10 cellular contexts compared by ENCODE assay signal in genomic region chr2:98027535-98027934, GRCh38. TPM values are rescaled to one million over a fixed set of nuclear protein-coding genes. Genes with fewer than 3 reads are reported as not detected.
DNase-seq lines count a peak whose midpoint lies in the region; ATAC-seq, FAIRE-seq and TF ChIP-seq lines count a peak whose summit lies in the region.
"Had no signal": no experiment of that assay in that cellular context is flagged by ENCODE, and none has a peak within 500 bp of the region (broad histone marks: within the 10 kb centered on the region; RNA-seq: fewer than 3 reads in every experiment).

No MANE protein-coding gene starts in this region.

- peaks cover 19% of the 10 kb centered on the region for H3K4me1 Mint-ChIP-seq in central memory CD8-positive, alpha-beta T cell

- peak; percentile 88 for FAIRE-seq in GM12892 (lab: Jason Lieb, UNC)

- no peaks in the 10 kb centered on the region for H3K36me3 Mint-ChIP-seq in central memory CD8-positive, alpha-beta T cell (ENCODE audit: insufficient read depth)

- TF ChIP-seq POLR2A in GM12892 (IDR thresholded peaks at IDR 0.05; ENCODE audit: low read depth, low read length): no peak

- H3K27me3 Mint-ChIP-seq in central memory CD8-positive, alpha-beta T cell: no peaks in the 10 kb centered on the region

- H3K27me3 ChIP-seq in lower lobe of right lung (ENCODE audit: low read depth) (peaks cover 5% of the 10 kb centered on the region), foreskin keratinocyte (peaks cover 4% of the 10 kb centered on the region)

- H3K4me3 ChIP-seq in lower lobe of right lung: no peak overlapping the region
- H3K4me3 ChIP-seq: PC-9 had no signal

- H3K4me3 Mint-ChIP-seq in central memory CD8-positive, alpha-beta T cell: peak overlapping the region; percentile 31

- no peaks in the 10 kb centered on the region for H3K36me3 ChIP-seq in lower lobe of right lung

- intact Hi-C loops in lower lobe of right lung (cut with DNase I): no loop called here

- H3K9me3 Mint-ChIP-seq in central memory CD8-positive, alpha-beta T cell: no peaks in the 10 kb centered on the region

- H3K4me1 ChIP-seq in lower lobe of right lung: peaks cover 10% of the 10 kb centered on the region
- no peaks in the 10 kb centered on the region for H3K4me1 ChIP-seq in foreskin keratinocyte

- TF ChIP-seq CTCF in GM20000 (IDR thresholded peaks at IDR 0.05; ENCODE audit: extremely low read depth, missing control alignments) (no peak), lower lobe of right lung (IDR thresholded peaks at IDR 0.05) (no peak), foreskin keratinocyte (conservative IDR thresholded peaks at IDR 0.05) (no peak)

- no peaks in the 10 kb centered on the region for H3K9me3 ChIP-seq in lower lobe of right lung

- peak overlapping the region; percentile 55 for H3K27ac Mint-ChIP-seq in central memory CD8-positive, alpha-beta T cell (ENCODE audit: low read depth)

- H3K27ac ChIP-seq in lower lobe of right lung: no peak overlapping the region
- H3K27ac ChIP-seq in foreskin keratinocyte: no peak overlapping the region
- H3K27ac ChIP-seq: PC-9 had no signal

- DNase-seq in GM12892 (ENCODE audit: insufficient read length) (no peak), GM20000 (ENCODE audit: low spot score) (peak; percentile 44), lower lobe of right lung (no peak), foreskin keratinocyte (no peak)
- no peak for DNase-seq in central memory CD8-positive, alpha-beta T cell (ENCODE audit: low spot score in 2 of 2)
- DNase-seq in activated CD4-positive, CD25-positive, alpha-beta regulatory T cell treated with anti-CD3 and anti-CD28 coated beads, Interleukin-2, amount 50 U/mL, for 72 hours: no peak
- DNase-seq in activated CD4-positive, CD25-positive, alpha-beta regulatory T cell (lab: John Stamatoyannopoulos, UW): no peak
- DNase-seq: cortex of kidney had no signal

- ATAC-seq in HG03097 (IDR thresholded peaks at IDR 0.05; ENCODE audit: low FRiP score, unreplicated experiment) (peak; percentile 15), lower lobe of right lung (no peak), foreskin keratinocyte (no peak)
- peak; percentile 43 for ATAC-seq in central memory CD8-positive, alpha-beta T cell (replicated peaks; ENCODE audit: extremely low read depth, poor library complexity, severe bottlenecking)

RNA-seq across cellular contexts. Expression of gene TMEM131, which starts 31.8 kb away (rescaled TPM):
- 24.6 TPM for polyA plus RNA-seq in GM12892 (2012; ENCODE audit: missing spikeins)
- total RNA-seq in lower lobe of right lung (42.2 TPM), foreskin keratinocyte (33.6 and 36.6 TPM in 2 replicates)
- 8.4 and 10.5 TPM in 2 replicates for polyA plus RNA-seq in foreskin keratinocyte

RNA-seq across cellular contexts. Expression of gene VWA3B, which starts 59.4 kb away (rescaled TPM):
- not detected for polyA plus RNA-seq in GM12892 (2012; ENCODE audit: missing spikeins)
- total RNA-seq in lower lobe of right lung (7.9 TPM), foreskin keratinocyte (0.35 TPM in 1 of 2 replicates, not detected in the other)
- 0.06 TPM in 1 of 2 replicates, not detected in the other for polyA plus RNA-seq in foreskin keratinocyte
- total RNA-seq: PC-9 had no signal

Comparison
In these comparisons a context has a peak if more than half of its experiments do, and no peak if none do; other contexts are left out.
1. ATAC-seq: peak in HG03097 (single experiment) and central memory CD8-positive, alpha-beta T cell (single experiment); none in lower lobe of right lung (0 of 2) and foreskin keratinocyte (single experiment).